ENCODE assay signal across 1 cellular context in genomic region chr6:109008951-109009760, GRCh38.
A peak's percentile ranks its signal among the peaks of the same experiment; 100 is the strongest.
TF ChIP-seq lines count a peak whose summit lies in the region.

No MANE protein-coding gene starts in this region.

TF ChIP-seq in HepG2, 621 proteins besides CTCF, POLR2A, EP300 and RAD21 (continued from another document and continues in another):
- peak; percentile 57 for TF ChIP-seq ZNF646 (CRISPR knock-in tag; IDR thresholded peaks at IDR 0.05)
- no peak for TF ChIP-seq PPARG (CRISPR knock-in tag; conservative IDR thresholded peaks at IDR 0.05)
- 0 out of 2 replicates have a peak, but pooled peaks have one; percentile 49 for TF ChIP-seq BRF2 (CRISPR knock-in tag; IDR thresholded peaks at IDR 0.05)
- no peak for TF ChIP-seq ZBTB49 (CRISPR knock-in tag; IDR thresholded peaks at IDR 0.05; ENCODE audit: borderline replicate concordance)
- TF ChIP-seq XBP1 (CRISPR knock-in tag; IDR thresholded peaks at IDR 0.05), result no peak
- no peak for TF ChIP-seq ATF4 (CRISPR knock-in tag; IDR thresholded peaks at IDR 0.05)
- TF ChIP-seq NR1H2 (CRISPR knock-in tag; IDR thresholded peaks at IDR 0.05; ENCODE audit: borderline replicate concordance, low read depth), result no peak
- TF ChIP-seq ZNF224 (CRISPR knock-in tag; IDR thresholded peaks at IDR 0.05), result no peak
- no peak for TF ChIP-seq TEAD3 (CRISPR knock-in tag; optimal IDR thresholded peaks at IDR 0.05; ENCODE audit: borderline replicate concordance)
- no peak for TF ChIP-seq CAMTA2 (CRISPR knock-in tag; IDR thresholded peaks at IDR 0.05; ENCODE audit: borderline replicate concordance)
- TF ChIP-seq ZNF33B (CRISPR knock-in tag; IDR thresholded peaks at IDR 0.05), result no peak
- peak; percentile 27 for TF ChIP-seq ZNF18 (CRISPR knock-in tag; IDR thresholded peaks at IDR 0.05; ENCODE audit: insufficient replicate concordance)
- TF ChIP-seq HHEX (CRISPR knock-in tag; IDR thresholded peaks at IDR 0.05), result no peak
- TF ChIP-seq ZNF703 (CRISPR knock-in tag; IDR thresholded peaks at IDR 0.05; ENCODE audit: borderline replicate concordance), result 0 out of 2 replicates have a peak, but pooled peaks have one; percentile 54
- TF ChIP-seq ZSCAN20 (CRISPR knock-in tag; IDR thresholded peaks at IDR 0.05; ENCODE audit: borderline replicate concordance), result 0 out of 2 replicates have a peak, but pooled peaks have one; percentile 69
- no peak for TF ChIP-seq ZNF468 (CRISPR knock-in tag; IDR thresholded peaks at IDR 0.05)
- no peak for TF ChIP-seq MLLT10 (CRISPR knock-in tag; IDR thresholded peaks at IDR 0.05)
- no peak; the same call in 1 of the 2 replicates for TF ChIP-seq ZNF549 (CRISPR knock-in tag; IDR thresholded peaks at IDR 0.05)
- no peak for TF ChIP-seq ZNF766 (CRISPR knock-in tag; IDR thresholded peaks at IDR 0.05; ENCODE audit: borderline replicate concordance)
- TF ChIP-seq ZEB1 (IDR thresholded peaks at IDR 0.05; ENCODE audit: insufficient replicate concordance, low read depth), result no peak
- no peak for TF ChIP-seq CENPX (CRISPR knock-in tag; IDR thresholded peaks at IDR 0.05)
- TF ChIP-seq ZNF20 (CRISPR knock-in tag; IDR thresholded peaks at IDR 0.05), result no peak
- TF ChIP-seq ZNF530 (CRISPR knock-in tag; IDR thresholded peaks at IDR 0.05; ENCODE audit: low read depth), result no peak
- TF ChIP-seq ZKSCAN5 (CRISPR knock-in tag; IDR thresholded peaks at IDR 0.05), result no peak
- TF ChIP-seq ZMYM2 (CRISPR knock-in tag; IDR thresholded peaks at IDR 0.05), result no peak
- no peak for TF ChIP-seq ZNF296 (CRISPR knock-in tag; conservative IDR thresholded peaks at IDR 0.05)
- TF ChIP-seq ZNF746 (CRISPR knock-in tag; IDR thresholded peaks at IDR 0.05), result no peak
- TF ChIP-seq MAFK (conservative IDR thresholded peaks at IDR 0.05 in 1 of 2, IDR thresholded peaks at IDR 0.05 in 1 of 2; ENCODE audit: low read length in 2 of 2), result no peak
- TF ChIP-seq MAZ (IDR thresholded peaks at IDR 0.05; ENCODE audit: borderline replicate concordance, low read depth, low read length), result no peak; the same call in 1 of the 2 replicates
- TF ChIP-seq MAZ (CRISPR knock-in tag; IDR thresholded peaks at IDR 0.05; ENCODE audit: low read depth), result peak; percentile 86
- TF ChIP-seq ZNF34 (CRISPR knock-in tag; IDR thresholded peaks at IDR 0.05; ENCODE audit: borderline replicate concordance), result peak; percentile 96
- TF ChIP-seq ZNF512 (CRISPR knock-in tag; IDR thresholded peaks at IDR 0.05), result no peak
- TF ChIP-seq TMF1 (CRISPR knock-in tag; IDR thresholded peaks at IDR 0.05; ENCODE audit: low read depth), result peak; percentile 87
- peak; percentile 73 for TF ChIP-seq DRAP1 (CRISPR knock-in tag; IDR thresholded peaks at IDR 0.05)
- TF ChIP-seq ZNF580 (CRISPR knock-in tag; IDR thresholded peaks at IDR 0.05; ENCODE audit: borderline replicate concordance, low read depth), result 0 out of 2 replicates have a peak, but pooled peaks have one; percentile 5
- TF ChIP-seq ZNF17 (CRISPR knock-in tag; IDR thresholded peaks at IDR 0.05), result no peak
- peak; percentile 67; the same call in 1 of the 2 replicates for TF ChIP-seq ZNF564 (CRISPR knock-in tag; IDR thresholded peaks at IDR 0.05)
- TF ChIP-seq HOXD1 (CRISPR knock-in tag; IDR thresholded peaks at IDR 0.05), result no peak; the same call in 1 of the 2 replicates
- no peak for TF ChIP-seq MNT (IDR thresholded peaks at IDR 0.05)
- TF ChIP-seq ZBTB39 (CRISPR knock-in tag; IDR thresholded peaks at IDR 0.05), result no peak
- peak; percentile 20; the same call in 1 of the 2 replicates for TF ChIP-seq E2F2 (CRISPR knock-in tag; IDR thresholded peaks at IDR 0.05; ENCODE audit: borderline replicate concordance)
